ENCODE assay signal across 12 cellular contexts in the genomic region with DNA sequence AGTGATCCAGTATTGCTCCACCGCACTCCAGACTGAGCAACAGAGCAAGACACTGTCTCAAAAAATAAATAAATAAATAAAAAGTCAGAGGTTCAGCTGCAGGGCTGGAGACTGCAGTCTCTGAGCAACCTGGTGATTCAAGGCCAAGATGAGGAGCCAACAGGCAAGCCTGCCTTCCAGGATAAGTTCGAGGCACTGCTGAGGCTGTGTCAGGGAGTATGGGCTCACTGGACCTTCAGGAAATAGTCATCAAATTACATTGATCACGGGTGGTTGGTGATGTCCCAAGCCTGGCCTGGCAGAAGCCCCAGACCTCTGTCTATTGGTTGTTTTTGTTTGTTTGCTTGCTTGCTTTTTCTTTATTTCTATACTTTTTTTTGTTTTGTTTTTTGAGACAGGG. TPM values are rescaled to one million over a fixed set of nuclear protein-coding genes. Genes with fewer than 3 reads are reported as not detected.
DNase-seq lines count a peak whose midpoint lies in the region; ATAC-seq and TF ChIP-seq lines count a peak whose summit lies in the region.
"Had no signal": no experiment of that assay in that cellular context is flagged by ENCODE, and none has a peak within 500 bp of the region (broad histone marks: within the 10 kb centered on the region; RNA-seq: fewer than 3 reads in every experiment).

No MANE protein-coding gene starts in this region.

- intact Hi-C loops in dendritic cell treated with granulocyte-macrophage colony-stimulating factor and Interleukin-4, amounts not matched to agents 40 ng/mL and 50 ng/mL, for 4 days (cut with micrococcal nuclease), result no loop called here

- no peak overlapping the region for H3K4ac ChIP-seq in neuronal stem cell (ENCODE audit: low read length)

- no peaks in the 10 kb centered on the region for H3K27me3 Mint-ChIP-seq in CD4-positive, CD25-positive, alpha-beta regulatory T cell
- H3K27me3 Mint-ChIP-seq in GM23338 (ENCODE audit: insufficient read depth, low read depth, poor library complexity), result peaks cover 26% of the 10 kb centered on the region
- H3K27me3 Mint-ChIP-seq in dendritic cell treated with granulocyte-macrophage colony-stimulating factor and Interleukin-4, amounts not matched to agents 40 ng/mL and 50 ng/mL, for 4 days, result no peaks in the 10 kb centered on the region

- peak overlapping the region in 3 of 4 donors; percentile 70 to 79 (median 71) for H3K4me3 Mint-ChIP-seq in CD4-positive, CD25-positive, alpha-beta regulatory T cell
- H3K4me3 Mint-ChIP-seq in GM23338, result no peak overlapping the region
- no peak overlapping the region for H3K4me3 Mint-ChIP-seq in dendritic cell treated with granulocyte-macrophage colony-stimulating factor and Interleukin-4, amounts not matched to agents 40 ng/mL and 50 ng/mL, for 4 days

- peak overlapping the region; percentile 95 to 98 (median 95) for H3K27ac Mint-ChIP-seq in CD4-positive, CD25-positive, alpha-beta regulatory T cell
- H3K27ac Mint-ChIP-seq in GM23338, result no peak overlapping the region
- peak overlapping the region; percentile 93 for H3K27ac Mint-ChIP-seq in dendritic cell treated with granulocyte-macrophage colony-stimulating factor and Interleukin-4, amounts not matched to agents 40 ng/mL and 50 ng/mL, for 4 days

- peaks cover 9% of the 10 kb centered on the region; the same call in 1 of the 2 replicates for H3F3A ChIP-seq in GM23338 (replicated peaks; ENCODE audit: low read depth)

- H3K14ac ChIP-seq in neuronal stem cell (ENCODE audit: low read length), result no peak overlapping the region

- peaks cover 0 to 65% (median 24%) of the 10 kb centered on the region in 4 donors for H3K4me1 Mint-ChIP-seq in CD4-positive, CD25-positive, alpha-beta regulatory T cell
- H3K4me1 Mint-ChIP-seq in GM23338, result peaks cover 55% of the 10 kb centered on the region
- H3K4me1 Mint-ChIP-seq in dendritic cell treated with granulocyte-macrophage colony-stimulating factor and Interleukin-4, amounts not matched to agents 40 ng/mL and 50 ng/mL, for 4 days (ENCODE audit: low read depth), result peaks cover 86% of the 10 kb centered on the region

- ATAC-seq in CD4-positive, CD25-positive, alpha-beta regulatory T cell (ENCODE audit: low read depth in 2 of 2), result no peak
- ATAC-seq in GM23338 (no peak), GM18909 (IDR thresholded peaks at IDR 0.05; ENCODE audit: poor library complexity, unreplicated experiment) (no peak)

- H3K9ac ChIP-seq in neuronal stem cell (ENCODE audit: low read depth, low read length, poor library complexity), result no peak overlapping the region

- no CpG with 5 or more reads among the region's 3 CpGs for WGBS in neuronal stem cell (ENCODE audit: extremely low coverage in 2 of 2, insufficient read length in 2 of 2, insufficient replicate concordance in 1 of 2), 2 donors

- no peak overlapping the region for H4K91ac ChIP-seq in neuronal stem cell (ENCODE audit: low read depth, low read length, poor library complexity)

- H4K20me1 ChIP-seq in GM23338 (replicated peaks; ENCODE audit: insufficient read depth), result no peaks in the 10 kb centered on the region; the same call in 1 of the 2 replicates

- H3K27me3 ChIP-seq in CD4-positive, CD25-positive, alpha-beta regulatory T cell (ENCODE audit: control insufficient read depth, insufficient read depth, low read length), result no peaks in the 10 kb centered on the region
- no peaks in the 10 kb centered on the region for H3K27me3 ChIP-seq in GM23338 (ENCODE audit: insufficient read depth)
- H3K27me3 ChIP-seq in neuronal stem cell (ENCODE audit: control insufficient read depth in 3 of 3, insufficient read depth in 3 of 3, low read depth in 1 of 3, low read length in 3 of 3), result no peaks in the 10 kb centered on the region
- no peaks in the 10 kb centered on the region for H3K27me3 ChIP-seq in right atrium auricular region

- H2BK15ac ChIP-seq in neuronal stem cell (ENCODE audit: low read length), result peak overlapping the region; percentile 62

- no peak overlapping the region for H2BK120ac ChIP-seq in neuronal stem cell (ENCODE audit: low read depth, low read length)

- H3K79me2 ChIP-seq in GM23338 (replicated peaks; ENCODE audit: insufficient read depth), result 0 out of 2 replicates have a peak, but pooled peaks cover 4% of the 10 kb centered on the region

- H3K9me2 ChIP-seq in GM23338 (ENCODE audit: insufficient read depth), result no peaks in the 10 kb centered on the region

- H3K9me3 Mint-ChIP-seq in CD4-positive, CD25-positive, alpha-beta regulatory T cell, result peaks cover 0 to 3% (median 0%) of the 10 kb centered on the region in 7 donors
- H3K9me3 Mint-ChIP-seq in GM23338, result no peaks in the 10 kb centered on the region
- H3K9me3 Mint-ChIP-seq in dendritic cell treated with granulocyte-macrophage colony-stimulating factor and Interleukin-4, amounts not matched to agents 40 ng/mL and 50 ng/mL, for 4 days, result no peaks in the 10 kb centered on the region

- no peak overlapping the region for H3K4me2 ChIP-seq in GM23338
- no peak overlapping the region for H3K4me2 ChIP-seq in neuronal stem cell (ENCODE audit: insufficient read depth, low read length, poor library complexity, severe bottlenecking)
- H3K4me2 ChIP-seq: PC-9 had no signal

- no peak overlapping the region for H4K8ac ChIP-seq in neuronal stem cell (ENCODE audit: low read depth, low read length)

- H2BK5ac ChIP-seq in neuronal stem cell (ENCODE audit: low read length), result no peak overlapping the region

- peaks cover 43% of the 10 kb centered on the region for H3K4me1 ChIP-seq in CD4-positive, CD25-positive, alpha-beta regulatory T cell (ENCODE audit: control insufficient read depth, insufficient read depth, low read length, poor library complexity, severe bottlenecking)
- H3K4me1 ChIP-seq in GM23338 (ENCODE audit: insufficient read depth) (peaks cover 41% of the 10 kb centered on the region), neuronal stem cell (ENCODE audit: control insufficient read depth in 2 of 2, insufficient read depth in 1 of 2, low read depth in 1 of 2, low read length in 2 of 2) (peaks cover 30 to 38% of the 10 kb centered on the region in 2 donors), right atrium auricular region (peaks cover 0 to 63% of the 10 kb centered on the region in 2 donors)

- no peak overlapping the region for H3K4me3 ChIP-seq in CD4-positive, CD25-positive, alpha-beta regulatory T cell (ENCODE audit: low read depth, low read length)
- H3K4me3 ChIP-seq in GM23338 (no peak overlapping the region), neuronal stem cell (ENCODE audit: low read length in 2 of 2) (no peak overlapping the region), right atrium auricular region (no peak overlapping the region)
- H3K4me3 ChIP-seq: PC-9 had no signal

- TF ChIP-seq CTCF in GM23338 (conservative IDR thresholded peaks at IDR 0.05; ENCODE audit: low read depth in 2 of 2) (no peak), right atrium auricular region (IDR thresholded peaks at IDR 0.05) (no peak)

- DNase-seq in CD4-positive, CD25-positive, alpha-beta regulatory T cell, result no peak
- DNase-seq in GM23338 (ENCODE audit: low spot score) (no peak), neuronal stem cell (ENCODE audit: low spot score) (no peak), right atrium auricular region (ENCODE audit: low spot score) (no peak)
- DNase-seq in activated CD8-positive, alpha-beta memory T cell treated with anti-CD3 and anti-CD28 coated beads for 24 hours, result no peak
- DNase-seq: DMS 273 treated with DMSO at 0.1 percent for 48 hours, KG1, mammary epithelial cell, PC-9, T-helper 9 cell had no signal

- peaks cover 21% of the 10 kb centered on the region for H3K79me1 ChIP-seq in neuronal stem cell (ENCODE audit: low read depth, low read length)

- H2AFZ ChIP-seq in GM23338 (no peak overlapping the region), neuronal stem cell (ENCODE audit: low read length) (no peak overlapping the region)
- H2AFZ ChIP-seq: PC-9 had no signal

- H3K9me3 ChIP-seq in CD4-positive, CD25-positive, alpha-beta regulatory T cell (ENCODE audit: control insufficient read depth in 2 of 2, low read length in 2 of 2), result no peaks in the 10 kb centered on the region
- peaks cover 0 to 3% of the 10 kb centered on the region in 2 donors for H3K9me3 ChIP-seq in neuronal stem cell (replicated peaks in 1 of 2; ENCODE audit: control insufficient read depth in 2 of 2, insufficient read depth in 1 of 2, low read depth in 1 of 2, low read length in 2 of 2)
- H3K9me3 ChIP-seq in right atrium auricular region, result no peaks in the 10 kb centered on the region

- H3K27ac ChIP-seq in CD4-positive, CD25-positive, alpha-beta regulatory T cell (ENCODE audit: insufficient read depth, low read length, poor library complexity, severe bottlenecking), result peak overlapping the region; percentile 82
- H3K27ac ChIP-seq in GM23338 (ENCODE audit: low read depth), result 0 out of 2 replicates have a peak overlapping the region, but pooled peaks have one; percentile 74
- peak overlapping the region; percentile 34 for H3K27ac ChIP-seq in neuronal stem cell (replicated peaks; ENCODE audit: low read length)
- H3K27ac ChIP-seq in right atrium auricular region, result no peak overlapping the region
- H3K27ac ChIP-seq: PC-9 had no signal

- H2AK5ac ChIP-seq in neuronal stem cell (ENCODE audit: low read depth, low read length), result peak overlapping the region; percentile 3

- H3K23ac ChIP-seq in neuronal stem cell (ENCODE audit: low read depth, low read length, poor library complexity), result no peak overlapping the region

- H3K18ac ChIP-seq in neuronal stem cell (ENCODE audit: low read length), result peak overlapping the region; percentile 42

- H2BK12ac ChIP-seq in neuronal stem cell (ENCODE audit: low read length), result no peak overlapping the region

- no peaks in the 10 kb centered on the region for H3K36me3 Mint-ChIP-seq in CD4-positive, CD25-positive, alpha-beta regulatory T cell
- H3K36me3 Mint-ChIP-seq in GM23338 (ENCODE audit: low read depth), result no peaks in the 10 kb centered on the region; the same call in 1 of the 3 replicates
- H3K36me3 Mint-ChIP-seq in dendritic cell treated with granulocyte-macrophage colony-stimulating factor and Interleukin-4, amounts not matched to agents 40 ng/mL and 50 ng/mL, for 4 days (ENCODE audit: low read depth), result peaks cover 39% of the 10 kb centered on the region

- no peaks in the 10 kb centered on the region for H3K36me3 ChIP-seq in CD4-positive, CD25-positive, alpha-beta regulatory T cell (ENCODE audit: control insufficient read depth, insufficient read depth, low read length)
- no peaks in the 10 kb centered on the region for H3K36me3 ChIP-seq in GM23338 (ENCODE audit: insufficient read depth)
- H3K36me3 ChIP-seq in neuronal stem cell (replicated peaks in 1 of 2; ENCODE audit: control insufficient read depth in 2 of 2, insufficient read depth in 2 of 2, low read length in 2 of 2), result no peaks in the 10 kb centered on the region
- no peaks in the 10 kb centered on the region for H3K36me3 ChIP-seq in right atrium auricular region

RNA-seq across cellular contexts. Expression of gene IDH2, which starts 41.5 kb away (rescaled TPM):
- total RNA-seq in CD4-positive, CD25-positive, alpha-beta regulatory T cell, result 60.8 TPM
- 100 to 1,000 TPM in 2 of 4 donors, 10 to 100 TPM in 2; 88.4 to 123 (median 97.1) TPM for polyA plus RNA-seq in CD4-positive, CD25-positive, alpha-beta regulatory T cell
- 63.6 and 64.0 TPM in 2 replicates for total RNA-seq in GM23338 (2014; rRNA removed; shearing (Covaris generic))
- polyA plus RNA-seq in GM23338 (2016; fragmentation: Nextera tagmentation; extraction: Ambion mirVana), result 54.9 and 58.1 TPM in 2 replicates
- 111 TPM for polyA plus RNA-seq in neuronal stem cell (2013, experiment 1 of 2)
- polyA plus RNA-seq in neuronal stem cell (2013, experiment 2 of 2), result 110 TPM
- 100 to 1,000 TPM; 119 to 249 TPM for total RNA-seq in right atrium auricular region

RNA-seq across cellular contexts. Expression of gene ZNF710, which starts 59.7 kb away (rescaled TPM):
- total RNA-seq in CD4-positive, CD25-positive, alpha-beta regulatory T cell, result 16.3 TPM
- polyA plus RNA-seq in CD4-positive, CD25-positive, alpha-beta regulatory T cell, result 1 to 10 TPM in 3 of 4 donors, under 1 TPM in 1; 0.88 to 2.4 (median 1.9) TPM
- total RNA-seq in GM23338 (2014; rRNA removed; shearing (Covaris generic)), result 16.7 and 18.2 TPM in 2 replicates
- polyA plus RNA-seq in GM23338 (2016; fragmentation: Nextera tagmentation; extraction: Ambion mirVana), result 15.9 and 16.0 TPM in 2 replicates
- polyA plus RNA-seq in neuronal stem cell (2013, experiment 1 of 2), result 47.8 TPM
- polyA plus RNA-seq in neuronal stem cell (2013, experiment 2 of 2), result 50.8 TPM
- total RNA-seq in right atrium auricular region, result 1 to 10 TPM; 3.4 to 5.2 TPM

Comparison
In these comparisons a context has a peak if more than half of its experiments do, and no peak if none do; other contexts are left out.
1. H3K27ac ChIP-seq: peak in CD4-positive, CD25-positive, alpha-beta regulatory T cell (single experiment), GM23338 (single experiment) and neuronal stem cell (single experiment); none in right atrium auricular region (0 of 2).
2. H3K4me3 Mint-ChIP-seq: peak in CD4-positive, CD25-positive, alpha-beta regulatory T cell (3 of 4); none in GM23338 (single experiment) and dendritic cell treated with granulocyte-macrophage colony-stimulating factor and Interleukin-4, amounts not matched to agents 40 ng/mL and 50 ng/mL, for 4 days (single experiment).